ENCODE assay signal across 7 cellular contexts in genomic region chr11:128603752-128604472, GRCh38.
DNase-seq lines count a peak whose midpoint lies in the region; ATAC-seq and TF ChIP-seq lines count a peak whose summit lies in the region.

No MANE protein-coding gene starts in this region.

- peak overlapping the region; percentile 9 for H3K4me3 Mint-ChIP-seq in memory B cell

- no peaks in the 10 kb centered on the region for H3K27me3 Mint-ChIP-seq in memory B cell

- ATAC-seq in GM19463 (IDR thresholded peaks at IDR 0.05; ENCODE audit: unreplicated experiment) (peak; percentile 81), memory B cell (ENCODE audit: low read depth) (peak; percentile 37)

- DNase-seq in NCI-H69 (lab: John Stamatoyannopoulos, UW) (peak; percentile 25), memory B cell (ENCODE audit: low spot score in 2 of 2) (no peak), NCI-H1436 (lab: John Stamatoyannopoulos, UW) (no peak), ecto neural progenitor cell (ENCODE audit: low spot score) (no peak), HK-2 (ENCODE audit: unreplicated experiment) (no peak)

- no peaks in the 10 kb centered on the region for H3K36me3 Mint-ChIP-seq in memory B cell

- H3K4me1 Mint-ChIP-seq in memory B cell: peaks cover 51% of the 10 kb centered on the region

- no peaks in the 10 kb centered on the region for H3K9me3 Mint-ChIP-seq in memory B cell

- peak; percentile 24 for TF ChIP-seq CTCF in GM12873 (IDR thresholded peaks at IDR 0.05; ENCODE audit: insufficient read depth, low read depth, low read length, missing control alignments)

- H3K27ac Mint-ChIP-seq in memory B cell: peak overlapping the region; percentile 78
